1 cellular context compared by ENCODE assay signal in the genomic region with DNA sequence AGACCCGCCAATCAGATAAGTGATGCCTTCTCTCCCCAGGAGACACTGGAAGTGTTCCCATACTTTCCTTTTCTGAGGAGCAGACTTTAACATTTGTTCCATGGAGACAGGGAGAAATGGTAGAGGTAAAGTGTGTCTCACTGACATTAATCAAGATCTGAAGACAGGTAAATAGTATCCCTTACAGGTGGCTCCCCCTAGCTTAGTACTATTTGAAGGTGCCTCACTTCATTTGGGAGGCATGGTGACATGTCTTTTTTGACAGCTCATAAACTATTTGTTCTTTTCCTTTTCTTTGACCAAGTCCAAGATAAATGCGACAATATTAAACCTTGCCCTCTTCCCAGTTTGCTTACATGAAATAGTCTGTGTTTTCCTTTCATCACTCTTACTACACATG.
TF ChIP-seq lines count a peak whose summit lies in the region.

No MANE protein-coding gene starts in this region.

TF ChIP-seq in WTC11, 78 proteins besides CTCF, POLR2A, EP300 and RAD21 (continued from another document):
- TF ChIP-seq, protein P1, sequence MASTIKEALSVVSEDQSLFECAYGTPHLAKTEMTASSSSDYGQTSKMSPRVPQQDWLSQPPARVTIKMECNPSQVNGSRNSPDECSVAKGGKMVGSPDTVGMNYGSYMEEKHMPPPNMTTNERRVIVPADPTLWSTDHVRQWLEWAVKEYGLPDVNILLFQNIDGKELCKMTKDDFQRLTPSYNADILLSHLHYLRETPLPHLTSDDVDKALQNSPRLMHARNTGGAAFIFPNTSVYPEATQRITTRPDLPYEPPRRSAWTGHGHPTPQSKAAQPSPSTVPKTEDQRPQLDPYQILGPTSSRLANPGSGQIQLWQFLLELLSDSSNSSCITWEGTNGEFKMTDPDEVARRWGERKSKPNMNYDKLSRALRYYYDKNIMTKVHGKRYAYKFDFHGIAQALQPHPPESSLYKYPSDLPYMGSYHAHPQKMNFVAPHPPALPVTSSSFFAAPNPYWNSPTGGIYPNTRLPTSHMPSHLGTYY (CRISPR knock-in tag; IDR thresholded peaks at IDR 0.05), result no peak
- TF ChIP-seq GABPB1 (CRISPR knock-in tag; IDR thresholded peaks at IDR 0.05), result no peak
